ENCODE assay signal across 9 cellular contexts in genomic region chr17:66829386-66829864, GRCh38. TPM values are rescaled to one million over a fixed set of nuclear protein-coding genes. Genes with fewer than 3 reads are reported as not detected.
DNase-seq lines count a peak whose midpoint lies in the region; ATAC-seq, FAIRE-seq and TF ChIP-seq lines count a peak whose summit lies in the region.
"Had no signal": no experiment of that assay in that cellular context is flagged by ENCODE, and none has a peak within 500 bp of the region (broad histone marks: within the 10 kb centered on the region; RNA-seq: fewer than 3 reads in every experiment).

No MANE protein-coding gene starts in this region.

- peaks cover 3 to 48% of the 10 kb centered on the region in 2 experiments; a peak in 4 of 5 replicates for H3K27me3 ChIP-seq in K562 (ENCODE audit: control insufficient read depth in 2 of 2, insufficient read depth in 2 of 2, low read length in 2 of 2)

- no peak for TF ChIP-seq POLR2A in K562 (conservative IDR thresholded peaks at IDR 0.05)

- CTCF ChIA-PET in K562 (lab: Yijun Ruan, JAX; ENCODE audit: low intra/inter-chr PET ratio) = no interaction called here

- POLR2A ChIA-PET in K562 (lab: Yijun Ruan, JAX) = no interaction called here

- FAIRE-seq in K562 (lab: Jason Lieb, UNC) (peak; percentile 44), RCC 7860 (lab: Jason Lieb, UNC) (no peak)

- H3K4me1 ChIP-seq in K562 (replicated peaks in 1 of 2; ENCODE audit: control insufficient read depth in 2 of 2, insufficient read depth in 2 of 2, low read length in 2 of 2) = no peaks in the 10 kb centered on the region

- no peak overlapping the region for H3K4me2 ChIP-seq in K562 (ENCODE audit: insufficient read depth, low read length)

- H3K4me3 ChIP-seq in K562 = no peak overlapping the region

- intact Hi-C loops in K562 (cut with micrococcal nuclease) = no loop called here

- no peak overlapping the region for H2AFZ ChIP-seq in K562 (ENCODE audit: low read depth, low read length)

- TF ChIP-seq EP300 in K562 (IDR thresholded peaks at IDR 0.05; ENCODE audit: low read length) = no peak

- in situ Hi-C loops in K562 (cut with MboI) = no loop called here

- no peak overlapping the region for H3K27ac ChIP-seq in K562 (ENCODE audit: extremely low read depth, low read depth, low read length)

- DNase-seq in D341Med (ENCODE audit: low spot score) (peak; percentile 58), KG1 (lab: John Stamatoyannopoulos, UW) (peak; percentile 8), K562 (ENCODE audit: extremely low read depth in 1 of 4, low spot score in 3 of 4) (peak; percentile 34 to 45 (median 39)), left kidney (ENCODE audit: low read depth, low spot score) (peak; percentile 95), activated gamma-delta T cell treated with Interleukin-2 at 50 U/mL for 16 hours (no peak), RCC 7860 (ENCODE audit: low spot score) (no peak), GOT3 (lab: John Stamatoyannopoulos, UW) (no peak)

- H3K79me2 ChIP-seq in K562 (ENCODE audit: control insufficient read depth, insufficient read depth, low read length) = no peaks in the 10 kb centered on the region

- H3K9me1 ChIP-seq in K562 (ENCODE audit: control insufficient read depth, insufficient read depth, low read length) = no peaks in the 10 kb centered on the region

- H3K36me3 ChIP-seq in K562 (ENCODE audit: control insufficient read depth, insufficient read depth, low read length) = no peaks in the 10 kb centered on the region

- H3K9me3 ChIP-seq in K562 (replicated peaks; ENCODE audit: control insufficient read depth, insufficient read depth, low read depth, low read length) = no peaks in the 10 kb centered on the region

- TF ChIP-seq CTCF in K562 (IDR thresholded peaks at IDR 0.05 in 2 of 3, conservative IDR thresholded peaks at IDR 0.05 in 1 of 3; ENCODE audit: insufficient read depth in 2 of 3, low read depth in 1 of 3, low read length in 3 of 3) = no peak

- no peak for TF ChIP-seq RAD21 in K562 (CRISPR knock-in tag; conservative IDR thresholded peaks at IDR 0.05 in 1 of 2, IDR thresholded peaks at IDR 0.05 in 1 of 2)

- no peak overlapping the region for H3K9ac ChIP-seq in K562 (ENCODE audit: insufficient read depth in 1 of 2, low read depth in 2 of 2, low read length in 2 of 2)

- peaks cover 10% of the 10 kb centered on the region for H4K20me1 ChIP-seq in K562 (replicated peaks; ENCODE audit: control insufficient read depth, insufficient read depth, low read length)

- no TSS peak for BruUV-seq in K562 (replicated peaks; lab: Mats Ljungman, UMichigan)

- WGBS in K562 (ENCODE audit: insufficient coverage, low coverage, missing lambda C conversion rate) = 11% methylated on average over 18 of the region's 18 CpGs

- ATAC-seq in K562 (peak; percentile 87), HG02678 (IDR thresholded peaks at IDR 0.05; ENCODE audit: unreplicated experiment) (no peak)

TF ChIP-seq in K562, 482 proteins besides CTCF, POLR2A, EP300 and RAD21 (continues in another document):
- no peak for TF ChIP-seq THAP7 (CRISPR knock-in tag; IDR thresholded peaks at IDR 0.05)
- TF ChIP-seq GTF2E2 (tag; IDR thresholded peaks at IDR 0.05) = no peak
- peak; percentile 65; the same call in 1 of the 2 replicates for TF ChIP-seq PRMT5 (CRISPR knock-in tag; IDR thresholded peaks at IDR 0.05)
- TF ChIP-seq MEF2A (IDR thresholded peaks at IDR 0.05; ENCODE audit: control insufficient read depth, low read depth, low read length) = no peak
- no peak for TF ChIP-seq KLF16 (IDR thresholded peaks at IDR 0.05)
- 0 out of 2 replicates have a peak, but pooled peaks have one; percentile 59 for TF ChIP-seq ZNF766 (CRISPR knock-in tag; conservative IDR thresholded peaks at IDR 0.05)
- TF ChIP-seq HLTF (IDR thresholded peaks at IDR 0.05) = no peak
- no peak for TF ChIP-seq PTTG1 (tag; IDR thresholded peaks at IDR 0.05; ENCODE audit: low read depth)
- TF ChIP-seq NFXL1 (CRISPR knock-in tag; IDR thresholded peaks at IDR 0.05) = no peak
- no peak for TF ChIP-seq ZNF764 (CRISPR knock-in tag; IDR thresholded peaks at IDR 0.05; ENCODE audit: low read depth)
- TF ChIP-seq ZNF324 (CRISPR knock-in tag; IDR thresholded peaks at IDR 0.05) = no peak
- peak; percentile 92 for TF ChIP-seq MIER1 (IDR thresholded peaks at IDR 0.05; ENCODE audit: low read depth)
- no peak for TF ChIP-seq GATAD2A (IDR thresholded peaks at IDR 0.05)
- no peak for TF ChIP-seq KLF6 (CRISPR knock-in tag; IDR thresholded peaks at IDR 0.05; ENCODE audit: borderline replicate concordance)
- no peak for TF ChIP-seq ZNF609 (CRISPR knock-in tag; IDR thresholded peaks at IDR 0.05; ENCODE audit: borderline replicate concordance)
- TF ChIP-seq ATF6 (CRISPR knock-in tag; IDR thresholded peaks at IDR 0.05) = no peak
- TF ChIP-seq ZFP30 (CRISPR knock-in tag; IDR thresholded peaks at IDR 0.05; ENCODE audit: borderline replicate concordance) = no peak

RNA-seq across cellular contexts. Expression of gene CACNG5, which starts 5.5 kb away (rescaled TPM):
- total RNA-seq in K562 (2011; cell fraction: chromatin; rRNA removed; ENCODE audit: low replicate concordance) = not detected in 2 replicates
- total RNA-seq in K562 (2011; cell fraction: nucleolus; rRNA removed) = not detected in 2 replicates
- total RNA-seq in K562 (2011; cell fraction: nucleoplasm; rRNA removed) = not detected in 2 replicates
- total RNA-seq in K562 (2014; rRNA removed) (not detected in 2 replicates), K562 (2014; rRNA removed; fragmentation: Illumina TruSeq; extraction: Trizol) (not detected in 2 replicates), K562 (2015; rRNA removed; fragmentation: Illumina TruSeq; extraction: Trizol) (not detected in 2 replicates), K562 (2021) (not detected in 2 replicates)
- polyA plus RNA-seq in K562 (2011; rRNA removed) (not detected in 2 replicates), K562 (2014; fragmentation: Illumina TruSeq; extraction: Trizol) (not detected in 2 replicates), K562 (2014; fragmentation: Nextera tagmentation; extraction: Ambion mirVana) (not detected), K562 (2014; rRNA removed) (not detected in 2 replicates)
- polyA plus RNA-seq in K562 (2011; cell fraction: cytosol; rRNA removed) = not detected in 2 replicates
- polyA plus RNA-seq in K562 (2011; cell fraction: nucleus; rRNA removed) = not detected in 2 replicates
- polyA plus RNA-seq in K562 (2012) = not detected in 2 replicates
- not detected in 2 replicates for polyA minus RNA-seq in K562 (2011; rRNA and poly(A)+ RNA removed)
- not detected in 2 replicates for polyA minus RNA-seq in K562 (2011; cell fraction: cytosol; rRNA and poly(A)+ RNA removed)
- not detected in 2 replicates for polyA minus RNA-seq in K562 (2011; cell fraction: nucleus; rRNA and poly(A)+ RNA removed)
- total RNA-seq: subcutaneous adipose tissue had no signal

Comparison
In these comparisons a context has a peak if more than half of its experiments do, and no peak if none do; other contexts are left out.
1. DNase-seq: peak in D341Med (single experiment), KG1 (single experiment), K562 (4 of 4) and left kidney (single experiment); none in activated gamma-delta T cell treated with Interleukin-2 at 50 U/mL for 16 hours (single experiment), RCC 7860 (single experiment) and GOT3 (single experiment).